ENCODE assay signal across 1 cellular context in genomic region chr7:47211467-47212121, GRCh38.
TF ChIP-seq lines count a peak whose summit lies in the region.

No MANE protein-coding gene starts in this region.

TF ChIP-seq in GM23338, 12 proteins besides CTCF, POLR2A, EP300 and RAD21 (continued from another document):
- no peak for TF ChIP-seq ZNF462 (CRISPR knock-in tag; IDR thresholded peaks at IDR 0.05)
- no peak for TF ChIP-seq STAT1 (IDR thresholded peaks at IDR 0.05; ENCODE audit: unreplicated experiment)
- no peak for TF ChIP-seq ZNF331 (CRISPR knock-in tag; IDR thresholded peaks at IDR 0.05; ENCODE audit: low read depth)
- no peak for TF ChIP-seq NANOG (IDR thresholded peaks at IDR 0.05; ENCODE audit: borderline replicate concordance)
- TF ChIP-seq JUNB (IDR thresholded peaks at IDR 0.05; ENCODE audit: unreplicated experiment): no peak
- no peak for TF ChIP-seq ZNF114 (CRISPR knock-in tag; IDR thresholded peaks at IDR 0.05)
- TF ChIP-seq ETS1 (IDR thresholded peaks at IDR 0.05): no peak
